ENCODE assay signal across 8 cellular contexts in genomic region chr21:37072239-37072987, GRCh38. TPM values are rescaled to one million over a fixed set of nuclear protein-coding genes. Genes with fewer than 3 reads are reported as not detected.
DNase-seq lines count a peak whose midpoint lies in the region; ATAC-seq and TF ChIP-seq lines count a peak whose summit lies in the region.

No MANE protein-coding gene starts in this region.

- peak in 1 of 2 donors; percentile 57 for TF ChIP-seq POLR2A in suprapubic skin (IDR thresholded peaks at IDR 0.05)

- H3K27me3 ChIP-seq in muscle layer of duodenum (ENCODE audit: low read depth, low read length): no peaks in the 10 kb centered on the region
- H3K27me3 ChIP-seq in suprapubic skin: no peaks in the 10 kb centered on the region

- TF ChIP-seq EP300 in suprapubic skin (IDR thresholded peaks at IDR 0.05): no peak

- ATAC-seq in GM18858 (IDR thresholded peaks at IDR 0.05; ENCODE audit: unreplicated experiment): peak; percentile 17
- ATAC-seq in HG03064 (IDR thresholded peaks at IDR 0.05; ENCODE audit: low read depth, unreplicated experiment): peak; percentile 33

- H3K27ac ChIP-seq in muscle layer of duodenum (ENCODE audit: low read length) (peak overlapping the region; percentile 99), suprapubic skin (peak overlapping the region; percentile 100)

- WGBS in suprapubic skin: under 1% methylated on average over 21 of the region's 54 CpGs

- H3K36me3 ChIP-seq in muscle layer of duodenum (ENCODE audit: control insufficient read depth in 1 of 2, insufficient read depth in 2 of 2, low read length in 2 of 2) (peaks cover 8 to 18% of the 10 kb centered on the region in 2 donors), suprapubic skin (peaks cover 6% of the 10 kb centered on the region)

- peaks cover 16 to 29% of the 10 kb centered on the region in 2 donors for H3K4me1 ChIP-seq in muscle layer of duodenum (ENCODE audit: control insufficient read depth in 1 of 2, insufficient read depth in 2 of 2, low read length in 2 of 2)
- H3K4me1 ChIP-seq in suprapubic skin: peaks cover 29% of the 10 kb centered on the region

- peak overlapping the region; percentile 66 for H3K4me3 ChIP-seq in AG09309 (ENCODE audit: control insufficient read depth, low read depth, low read length)
- peak overlapping the region; percentile 86 to 87 for H3K4me3 ChIP-seq in muscle layer of duodenum (ENCODE audit: low read depth in 1 of 2, low read length in 2 of 2)
- peak overlapping the region; percentile 94 for H3K4me3 ChIP-seq in suprapubic skin

- H3K9me3 ChIP-seq in muscle layer of duodenum (ENCODE audit: control insufficient read depth in 1 of 2, low read length in 2 of 2) (no peaks in the 10 kb centered on the region), suprapubic skin (no peaks in the 10 kb centered on the region)

- peak; percentile 32 for DNase-seq in AG09309 (ENCODE audit: low read depth)
- DNase-seq in NCI-H226: peak; percentile 88
- DNase-seq in activated CD8-positive, alpha-beta memory T cell treated with anti-CD3 and anti-CD28 coated beads, Interleukin-2, amount 50 U/mL, for 4 hours: peak; percentile 70
- peak; percentile 90 for DNase-seq in fibroblast of gingiva (ENCODE audit: low read depth)
- peak in 1 of 2 donors; percentile 86 for DNase-seq in suprapubic skin (ENCODE audit: low spot score in 2 of 2)

- no peak for TF ChIP-seq CTCF in AG09309 (IDR thresholded peaks at IDR 0.05; ENCODE audit: control insufficient read depth, insufficient read depth, low read depth, low read length, missing control alignments)
- TF ChIP-seq CTCF in suprapubic skin (IDR thresholded peaks at IDR 0.05): no peak

RNA-seq across cellular contexts. Expression of gene PIGP, which starts 0.5 kb away (rescaled TPM):
- 10 to 100 TPM in 3 of 4 donors, 1 to 10 TPM in 1; 8.4 to 15.5 (median 13.6) TPM for total RNA-seq in suprapubic skin

RNA-seq across cellular contexts. Expression of gene TTC3, which starts 0.6 kb away (rescaled TPM):
- total RNA-seq in suprapubic skin: 100 to 1,000 TPM in 3 of 4 donors, 10 to 100 TPM in 1; 96.5 to 195 (median 122) TPM
